Comparison of ENCODE assay signal across 8 cellular contexts in genomic region chr19:947707-948533, GRCh38. TPM values are rescaled to one million over a fixed set of nuclear protein-coding genes. Genes with fewer than 3 reads are reported as not detected.
DNase-seq lines count a peak whose midpoint lies in the region; ATAC-seq and TF ChIP-seq lines count a peak whose summit lies in the region.

No MANE protein-coding gene starts in this region.

- no peaks in the 10 kb centered on the region for H3K27me3 Mint-ChIP-seq in nephron (ENCODE audit: low read depth)
- no peaks in the 10 kb centered on the region for H3K27me3 Mint-ChIP-seq in activated CD4-positive, alpha-beta memory T cell treated with anti-CD3 and anti-CD28 coated beads for 36 hours

- peaks cover 14% of the 10 kb centered on the region for H3K36me3 Mint-ChIP-seq in nephron (ENCODE audit: low read depth)
- H3K36me3 Mint-ChIP-seq in activated CD4-positive, alpha-beta memory T cell treated with anti-CD3 and anti-CD28 coated beads for 36 hours, result no peaks in the 10 kb centered on the region

- no peaks in the 10 kb centered on the region for H3K9me3 Mint-ChIP-seq in nephron
- H3K9me3 Mint-ChIP-seq in activated CD4-positive, alpha-beta memory T cell treated with anti-CD3 and anti-CD28 coated beads for 36 hours, result no peaks in the 10 kb centered on the region

- H3K4me3 Mint-ChIP-seq in nephron, result no peak overlapping the region
- no peak overlapping the region for H3K4me3 Mint-ChIP-seq in activated CD4-positive, alpha-beta memory T cell treated with anti-CD3 and anti-CD28 coated beads for 36 hours

- peak overlapping the region; percentile 24 to 65 (median 37) for H3K27ac Mint-ChIP-seq in nephron
- no peak overlapping the region for H3K27ac Mint-ChIP-seq in activated CD4-positive, alpha-beta memory T cell treated with anti-CD3 and anti-CD28 coated beads for 36 hours

- CTCF ChIA-PET in activated CD4-positive, alpha-beta memory T cell treated with anti-CD3 and anti-CD28 coated beads for 36 hours (lab: Charles Lee), result no interaction called here

- DNase-seq in RPMI8226, result peak; percentile 88
- DNase-seq in activated CD4-positive, alpha-beta memory T cell treated with anti-CD3 and anti-CD28 coated beads for 36 hours, result no peak
- no peak for DNase-seq in AG08395 (ENCODE audit: low spot score)
- DNase-seq in effector CD4-positive, alpha-beta T cell, result no peak
- no peak for DNase-seq in activated CD4-positive, CD25-positive, alpha-beta regulatory T cell treated with anti-CD3 and anti-CD28 coated beads, Interleukin-2, amount 50 U/mL, for 72 hours

- ATAC-seq in GM18867 (IDR thresholded peaks at IDR 0.05; ENCODE audit: unreplicated experiment) (peak; percentile 64), HG02840 (IDR thresholded peaks at IDR 0.05; ENCODE audit: low FRiP score, unreplicated experiment) (peak; percentile 57)

- H3K4me1 Mint-ChIP-seq in nephron, result peaks cover 19% of the 10 kb centered on the region
- H3K4me1 Mint-ChIP-seq in activated CD4-positive, alpha-beta memory T cell treated with anti-CD3 and anti-CD28 coated beads for 36 hours (ENCODE audit: low read depth), result peaks cover 7% of the 10 kb centered on the region

- intact Hi-C loops in activated CD4-positive, alpha-beta memory T cell treated with anti-CD3 and anti-CD28 coated beads for 36 hours (cut with micrococcal nuclease), result no loop called here

- TF ChIP-seq CTCF in nephron (IDR thresholded peaks at IDR 0.05; ENCODE audit: unreplicated experiment in 3 of 3), result no peak

- POLR2A ChIA-PET in activated CD4-positive, alpha-beta memory T cell treated with anti-CD3 and anti-CD28 coated beads for 36 hours (lab: Charles Lee), result no interaction called here

RNA-seq across cellular contexts. Expression of gene ARID3A, which starts 22.1 kb away (rescaled TPM):
- 10 to 100 TPM; 28.5 to 30.6 TPM for total RNA-seq in activated CD4-positive, alpha-beta memory T cell treated with anti-CD3 and anti-CD28 coated beads for 36 hours

RNA-seq across cellular contexts. Expression of gene KISS1R, which starts 30.8 kb away (rescaled TPM):
- 10 to 100 TPM in 1 of 2 experiments, 1 to 10 TPM in 1; 9.9 to 10.6 TPM for total RNA-seq in activated CD4-positive, alpha-beta memory T cell treated with anti-CD3 and anti-CD28 coated beads for 36 hours

RNA-seq across cellular contexts. Expression of gene R3HDM4, which starts 34.9 kb away (rescaled TPM):
- 10 to 100 TPM; 80.4 to 81.4 TPM for total RNA-seq in activated CD4-positive, alpha-beta memory T cell treated with anti-CD3 and anti-CD28 coated beads for 36 hours

RNA-seq across cellular contexts. Expression of gene WDR18, which starts 36.2 kb away (rescaled TPM):
- total RNA-seq in activated CD4-positive, alpha-beta memory T cell treated with anti-CD3 and anti-CD28 coated beads for 36 hours, result 10 to 100 TPM; 73.3 to 75.8 TPM

RNA-seq across cellular contexts. Expression of gene GRIN3B, which starts 52.3 kb away (rescaled TPM):
- total RNA-seq in activated CD4-positive, alpha-beta memory T cell treated with anti-CD3 and anti-CD28 coated beads for 36 hours, result not detected
